ENCODE assay signal across 8 cellular contexts in the genomic region with DNA sequence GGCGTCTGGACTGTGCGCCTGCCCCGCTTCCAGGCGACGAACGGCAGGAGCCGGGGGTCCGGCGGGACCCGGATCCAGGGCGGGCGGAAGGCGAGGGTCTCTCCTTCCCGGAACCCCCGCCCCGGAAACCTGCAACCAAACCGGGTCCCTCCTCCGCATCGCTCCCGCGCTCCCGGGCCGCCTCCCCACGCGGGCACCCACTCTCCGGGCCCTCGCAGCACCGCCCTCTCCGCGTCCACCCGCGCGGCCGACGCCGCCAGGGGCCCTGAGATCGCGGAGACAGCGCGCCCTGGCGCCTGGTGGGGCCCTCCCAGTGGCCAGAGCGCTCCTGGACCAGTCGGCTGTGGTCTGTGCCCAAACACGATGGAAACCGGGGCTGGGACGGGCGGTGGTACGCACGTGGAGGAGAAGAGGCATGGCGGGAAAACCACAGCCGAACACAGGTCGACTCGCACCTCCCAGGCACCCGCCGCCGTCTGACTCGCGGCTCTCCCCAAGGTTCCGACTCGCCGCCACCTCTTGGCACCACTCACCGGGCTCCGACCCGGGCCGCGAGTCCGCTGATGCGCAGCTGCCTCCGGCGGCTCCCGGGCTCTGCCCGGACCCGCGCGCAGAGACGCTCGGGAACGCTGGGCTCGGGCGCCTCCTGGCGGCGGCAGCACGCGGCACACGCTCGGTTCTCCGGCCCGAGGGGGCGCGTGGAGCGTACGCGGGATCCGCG. TPM values are rescaled to one million over a fixed set of nuclear protein-coding genes. Genes with fewer than 3 reads are reported as not detected.
DNase-seq lines count a peak whose midpoint lies in the region; ATAC-seq and TF ChIP-seq lines count a peak whose summit lies in the region.

No MANE protein-coding gene starts in this region.

- ATAC-seq in GM18907 (IDR thresholded peaks at IDR 0.05; ENCODE audit: unreplicated experiment), result peak; percentile 40
- ATAC-seq in activated T-helper 17 cell treated with anti-CD3 and anti-CD28 coated beads, Interleukin-2, amount 50 U/mL, for 72 hours (replicated peaks), result peak; percentile 82

- BruUV-seq in OCI-LY7 (replicated peaks; lab: Mats Ljungman, UMichigan), result no TSS peak

- H3K4me2 ChIP-seq in OCI-LY7 (ENCODE audit: low read length), result no peak overlapping the region

- no peaks in the 10 kb centered on the region for H4K20me1 ChIP-seq in OCI-LY7 (ENCODE audit: insufficient read depth, low read length)

- H3K36me3 ChIP-seq in subcutaneous abdominal adipose tissue (ENCODE audit: control insufficient read depth in 5 of 5, insufficient read depth in 5 of 5, low read length in 5 of 5), result no peaks in the 10 kb centered on the region
- H3K36me3 ChIP-seq in OCI-LY7 (ENCODE audit: insufficient read depth, low read length), result no peaks in the 10 kb centered on the region

- H3K9me3 ChIP-seq in subcutaneous abdominal adipose tissue (ENCODE audit: control insufficient read depth in 5 of 5, low read length in 5 of 5) (no peaks in the 10 kb centered on the region), OCI-LY7 (ENCODE audit: low read length) (no peaks in the 10 kb centered on the region)

- no peaks in the 10 kb centered on the region for H3K9me3 Mint-ChIP-seq in activated T-helper 17 cell treated with anti-CD3 and anti-CD28 coated beads, Interleukin-2, amount 50 U/mL, for 72 hours
- no peaks in the 10 kb centered on the region for H3K9me3 Mint-ChIP-seq in neural crest cell

- H3K4me1 Mint-ChIP-seq in activated T-helper 17 cell treated with anti-CD3 and anti-CD28 coated beads, Interleukin-2, amount 50 U/mL, for 72 hours, result no peaks in the 10 kb centered on the region
- peaks cover 26% of the 10 kb centered on the region for H3K4me1 Mint-ChIP-seq in neural crest cell

- no peaks in the 10 kb centered on the region for H3K36me3 Mint-ChIP-seq in activated T-helper 17 cell treated with anti-CD3 and anti-CD28 coated beads, Interleukin-2, amount 50 U/mL, for 72 hours (ENCODE audit: low read depth)
- no peaks in the 10 kb centered on the region for H3K36me3 Mint-ChIP-seq in neural crest cell (ENCODE audit: low read depth)

- H3K4me3 ChIP-seq in fibroblast of the aortic adventitia (ENCODE audit: low read depth, low read length), result peak overlapping the region; percentile 57
- H3K4me3 ChIP-seq in subcutaneous abdominal adipose tissue (ENCODE audit: low read depth in 1 of 5, low read length in 5 of 5), result peak overlapping the region in 4 of 5 donors; percentile 48 to 66 (median 54)
- H3K4me3 ChIP-seq in OCI-LY7 (ENCODE audit: low read depth, low read length, poor library complexity, severe bottlenecking), result no peak overlapping the region

- intact Hi-C loops in OCI-LY7 (cut with micrococcal nuclease; ENCODE audit: unreplicated experiment), result loop anchor here (1.0 to 5.0 kb wide), 4 partner anchors 270 to 669 kb away; no protein-coding TSS in a partner anchor

- peak; percentile 53 for TF ChIP-seq CTCF in fibroblast of the aortic adventitia (IDR thresholded peaks at IDR 0.05; ENCODE audit: insufficient read depth, low read length)
- peak; percentile 86 for TF ChIP-seq CTCF in neural crest cell (conservative IDR thresholded peaks at IDR 0.05)
- TF ChIP-seq CTCF in OCI-LY7 (conservative IDR thresholded peaks at IDR 0.05; ENCODE audit: low read length), result no peak

- H3K27me3 Mint-ChIP-seq in activated T-helper 17 cell treated with anti-CD3 and anti-CD28 coated beads, Interleukin-2, amount 50 U/mL, for 72 hours, result peaks cover 47% of the 10 kb centered on the region
- H3K27me3 Mint-ChIP-seq in neural crest cell (ENCODE audit: low read depth), result peaks cover 91% of the 10 kb centered on the region

- H3K27me3 ChIP-seq in subcutaneous abdominal adipose tissue (ENCODE audit: control insufficient read depth in 5 of 5, insufficient read depth in 4 of 5, low read length in 5 of 5), result peaks cover 28 to 82% (median 67%) of the 10 kb centered on the region in 5 donors

- H3K9me2 ChIP-seq in OCI-LY7 (ENCODE audit: insufficient read depth, low read length), result no peaks in the 10 kb centered on the region

- peaks cover 0 to 33% (median 31%) of the 10 kb centered on the region in 5 donors for H3K4me1 ChIP-seq in subcutaneous abdominal adipose tissue (ENCODE audit: control insufficient read depth in 5 of 5, insufficient read depth in 5 of 5, low read length in 5 of 5)
- no peaks in the 10 kb centered on the region for H3K4me1 ChIP-seq in OCI-LY7 (ENCODE audit: insufficient read depth, low read length, poor library complexity, severe bottlenecking)

- no peak overlapping the region for H3K27ac Mint-ChIP-seq in activated T-helper 17 cell treated with anti-CD3 and anti-CD28 coated beads, Interleukin-2, amount 50 U/mL, for 72 hours
- H3K27ac Mint-ChIP-seq in neural crest cell (ENCODE audit: unreplicated experiment), result no peak overlapping the region

- H3K9ac ChIP-seq in subcutaneous abdominal adipose tissue (ENCODE audit: low read length in 5 of 5), result no peak overlapping the region

- H3K4me3 Mint-ChIP-seq in activated T-helper 17 cell treated with anti-CD3 and anti-CD28 coated beads, Interleukin-2, amount 50 U/mL, for 72 hours, result peak overlapping the region; percentile 58
- no peak overlapping the region for H3K4me3 Mint-ChIP-seq in neural crest cell

- CTCF ChIA-PET in OCI-LY7 (lab: Charles Lee; ENCODE audit: unreplicated experiment), result interaction anchor here (0.9 to 1.1 kb wide), 2 partner anchors 268 to 647 kb away, joined by 3 to 4 read pairs; no protein-coding TSS in a partner anchor

- POLR2A ChIA-PET in OCI-LY7 (lab: Charles Lee), result no interaction called here

- no peaks in the 10 kb centered on the region for H3K79me2 ChIP-seq in OCI-LY7 (ENCODE audit: insufficient read depth, low read depth, low read length)

- H3K27ac ChIP-seq in subcutaneous abdominal adipose tissue (ENCODE audit: low read depth, low read length), result no peak overlapping the region
- no peak overlapping the region for H3K27ac ChIP-seq in OCI-LY7 (ENCODE audit: low read depth, low read length, poor library complexity, severe bottlenecking)

- DNase-seq in NCI-H460 (ENCODE audit: extremely low read depth, low read depth) (peak; percentile 43), fibroblast of the aortic adventitia (ENCODE audit: low read depth) (peak; percentile 47), neural crest cell (ENCODE audit: low read depth, low spot score) (peak; percentile 77), COR-L47 (lab: John Stamatoyannopoulos, UW) (no peak), OCI-LY7 (ENCODE audit: low spot score) (no peak)

- H2AFZ ChIP-seq in OCI-LY7 (ENCODE audit: low read length), result no peak overlapping the region

RNA-seq across cellular contexts. Expression of gene NKX2-2, which starts 7.9 kb away (rescaled TPM):
- not detected in 2 replicates for total RNA-seq in NCI-H460 (2014; rRNA removed; shearing (Covaris generic))
- polyA plus RNA-seq in NCI-H460 (2014; cell fraction: nucleus; rRNA removed), result not detected in 2 replicates
- not detected for total RNA-seq in activated T-helper 17 cell treated with anti-CD3 and anti-CD28 coated beads, Interleukin-2, amount 50 U/mL, for 72 hours
- total RNA-seq in fibroblast of the aortic adventitia (ENCODE audit: low replicate concordance) (not detected in 2 replicates), neural crest cell (not detected in 2 replicates), OCI-LY7 (2022) (not detected in 2 replicates)
- total RNA-seq in OCI-LY7 (2014; rRNA removed; shearing (Covaris generic)), result not detected in 2 replicates

Comparison
In these comparisons a context has a peak if more than half of its experiments do, and no peak if none do; other contexts are left out.
1. DNase-seq: peak in NCI-H460 (single experiment), fibroblast of the aortic adventitia (single experiment) and neural crest cell (single experiment); none in COR-L47 (single experiment) and OCI-LY7 (single experiment).